13 cellular contexts compared by ENCODE assay signal in genomic region chrX:16603822-16604221, GRCh38. TPM values are rescaled to one million over a fixed set of nuclear protein-coding genes. Genes with fewer than 3 reads are reported as not detected.
DNase-seq lines count a peak whose midpoint lies in the region; ATAC-seq and TF ChIP-seq lines count a peak whose summit lies in the region.
"Had no signal": no experiment of that assay in that cellular context is flagged by ENCODE, and none has a peak within 500 bp of the region (broad histone marks: within the 10 kb centered on the region; RNA-seq: fewer than 3 reads in every experiment).

No MANE protein-coding gene starts in this region.

- no peaks in the 10 kb centered on the region for H3K27me3 Mint-ChIP-seq in nephron progenitor cell (ENCODE audit: low read depth, poor library complexity)
- no peaks in the 10 kb centered on the region for H3K27me3 Mint-ChIP-seq in effector memory CD8-positive, alpha-beta T cell
- H3K27me3 Mint-ChIP-seq: stimulated activated naive B cell treated with anti-CD40 and anti-IgM and Interleukin-4, amounts not matched to agents 10 μg/mL and 1 μg/mL and 100 μg/mL, for 72 hours had no signal

- TF ChIP-seq CTCF in SK-N-SH (IDR thresholded peaks at IDR 0.05): no peak
- no peak for TF ChIP-seq CTCF in Peyer's patch (IDR thresholded peaks at IDR 0.05)
- TF ChIP-seq CTCF in colonic mucosa (IDR thresholded peaks at IDR 0.05): no peak
- no peak for TF ChIP-seq CTCF in nephron progenitor cell (IDR thresholded peaks at IDR 0.05)

- H3K36me3 ChIP-seq in SK-N-SH (replicated peaks in 1 of 2; ENCODE audit: control insufficient read depth in 1 of 2, insufficient read depth in 2 of 2, low read length in 1 of 2) (peaks cover 1 to 14% of the 10 kb centered on the region in 2 experiments), Peyer's patch (no peaks in the 10 kb centered on the region), colonic mucosa (no peaks in the 10 kb centered on the region)

- H3K4me3 Mint-ChIP-seq in nephron progenitor cell: no peak overlapping the region
- H3K4me3 Mint-ChIP-seq in effector memory CD8-positive, alpha-beta T cell: peak overlapping the region in 1 of 2 donors; percentile 12
- H3K4me3 Mint-ChIP-seq: stimulated activated naive B cell treated with anti-CD40 and anti-IgM and Interleukin-4, amounts not matched to agents 10 μg/mL and 1 μg/mL and 100 μg/mL, for 72 hours had no signal

- H3K9me3 Mint-ChIP-seq in nephron progenitor cell: peaks cover 11% of the 10 kb centered on the region
- H3K9me3 Mint-ChIP-seq in effector memory CD8-positive, alpha-beta T cell: no peaks in the 10 kb centered on the region
- H3K9me3 Mint-ChIP-seq: stimulated activated naive B cell treated with anti-CD40 and anti-IgM and Interleukin-4, amounts not matched to agents 10 μg/mL and 1 μg/mL and 100 μg/mL, for 72 hours had no signal

- H3F3A ChIP-seq in SK-N-SH (replicated peaks; ENCODE audit: insufficient read depth): peaks cover 5% of the 10 kb centered on the region

- no peak overlapping the region for H2AFZ ChIP-seq in SK-N-SH (ENCODE audit: low read depth)

- H3K27me3 ChIP-seq in SK-N-SH (ENCODE audit: insufficient read depth) (no peaks in the 10 kb centered on the region), Peyer's patch (no peaks in the 10 kb centered on the region), colonic mucosa (no peaks in the 10 kb centered on the region)

- TF ChIP-seq POLR2A in Peyer's patch (IDR thresholded peaks at IDR 0.05): no peak

- no peaks in the 10 kb centered on the region for H4K20me1 ChIP-seq in SK-N-SH (ENCODE audit: insufficient read depth)

- H3K36me3 Mint-ChIP-seq in nephron progenitor cell (ENCODE audit: low read depth): peaks cover 86% of the 10 kb centered on the region
- H3K36me3 Mint-ChIP-seq in effector memory CD8-positive, alpha-beta T cell (ENCODE audit: insufficient read depth): peaks cover 4% of the 10 kb centered on the region

- H3K9me3 ChIP-seq in SK-N-SH: peaks cover 3% of the 10 kb centered on the region; the same call in 1 of the 2 replicates
- no peaks in the 10 kb centered on the region for H3K9me3 ChIP-seq in Peyer's patch
- no peaks in the 10 kb centered on the region for H3K9me3 ChIP-seq in colonic mucosa

- H3K9me2 ChIP-seq in SK-N-SH: no peaks in the 10 kb centered on the region

- H3K27ac ChIP-seq in SK-N-SH (ENCODE audit: low read depth in 2 of 2, low read length in 1 of 2) (peak overlapping the region; percentile 16 to 54), Peyer's patch (peak overlapping the region in 3 of 4 donors; percentile 32 to 57 (median 45)), colonic mucosa (peak overlapping the region; percentile 52)
- H3K27ac ChIP-seq: 22Rv1 had no signal

- H3K4me3 ChIP-seq in SK-N-SH (ENCODE audit: low read depth in 2 of 2, low read length in 1 of 2) (no peak overlapping the region), Peyer's patch (no peak overlapping the region), colonic mucosa (no peak overlapping the region)

- DNase-seq in SK-N-SH: no peak
- no peak for DNase-seq in Peyer's patch
- peak; percentile 25 for DNase-seq in colonic mucosa
- no peak for DNase-seq in nephron progenitor cell
- DNase-seq in 8988T: no peak
- no peak for DNase-seq in effector memory CD8-positive, alpha-beta T cell
- DNase-seq: Kasumi-1; NCI-H2227 treated with DMSO at 0.1 percent for 48 hours; RPMI8226; stimulated activated naive B cell treated with anti-CD40 and anti-IgM and Interleukin-4, amounts not matched to agents 10 μg/mL and 1 μg/mL and 100 μg/mL, for 72 hours had no signal

- H3K4me1 Mint-ChIP-seq in nephron progenitor cell: peaks cover 5% of the 10 kb centered on the region
- H3K4me1 Mint-ChIP-seq in effector memory CD8-positive, alpha-beta T cell (ENCODE audit: low read depth in 2 of 2): no peaks in the 10 kb centered on the region

- no peak overlapping the region for H3K9ac ChIP-seq in SK-N-SH
- no peak overlapping the region for H3K9ac ChIP-seq in colonic mucosa (ENCODE audit: low read depth in 2 of 2, low read length in 2 of 2)

- ATAC-seq in SK-N-SH treated with all-trans-retinoic acid at 6 μM for 48 hours: no peak; the same call in 2 of the 3 replicates
- no peak for ATAC-seq in GM21825 (IDR thresholded peaks at IDR 0.05; ENCODE audit: unreplicated experiment)
- no peak for ATAC-seq in effector memory CD8-positive, alpha-beta T cell (replicated peaks)
- ATAC-seq: stimulated activated naive B cell treated with anti-CD40 and anti-IgM and Interleukin-4, amounts not matched to agents 10 μg/mL and 1 μg/mL and 100 μg/mL, for 72 hours had no signal

- intact Hi-C loops in colonic mucosa (cut with DNase I): no loop called here

- POLR2A ChIA-PET in SK-N-SH (lab: Yijun Ruan, JAX): no interaction called here

- WGBS in SK-N-SH (ENCODE audit: low lambda C conversion rate): 75% methylated on average over 4 of the region's 4 CpGs

- TF ChIP-seq EP300 in SK-N-SH (IDR thresholded peaks at IDR 0.05; ENCODE audit: borderline replicate concordance in 1 of 2, low read depth in 1 of 2, low read length in 1 of 2): no peak

- CTCF ChIA-PET in SK-N-SH (lab: Yijun Ruan, JAX): no interaction called here

- TF ChIP-seq RAD21 in SK-N-SH (IDR thresholded peaks at IDR 0.05; ENCODE audit: low read length): no peak

- H3K27ac Mint-ChIP-seq in nephron progenitor cell: peak overlapping the region; percentile 68
- H3K27ac Mint-ChIP-seq in effector memory CD8-positive, alpha-beta T cell: peak overlapping the region in 1 of 2 donors; percentile 62
- H3K27ac Mint-ChIP-seq: stimulated activated naive B cell treated with anti-CD40 and anti-IgM and Interleukin-4, amounts not matched to agents 10 μg/mL and 1 μg/mL and 100 μg/mL, for 72 hours had no signal

- H3K4me1 ChIP-seq in SK-N-SH (ENCODE audit: control insufficient read depth in 1 of 2, insufficient read depth in 2 of 2, low read depth in 1 of 2, low read length in 1 of 2) (peaks cover 9 to 17% of the 10 kb centered on the region in 2 experiments; a peak in 3 of 4 replicates), Peyer's patch (no peaks in the 10 kb centered on the region), colonic mucosa (no peaks in the 10 kb centered on the region)

- H3K79me2 ChIP-seq in SK-N-SH (ENCODE audit: insufficient read depth): no peaks in the 10 kb centered on the region

- peak overlapping the region; percentile 26 for H3K4me2 ChIP-seq in SK-N-SH

TF ChIP-seq in SK-N-SH, 30 proteins besides CTCF, POLR2A, EP300 and RAD21:
- no peak for TF ChIP-seq JUND (IDR thresholded peaks at IDR 0.05)
- TF ChIP-seq FOSL2 (IDR thresholded peaks at IDR 0.05; ENCODE audit: borderline replicate concordance, low read depth): no peak
- peak; percentile 49 for TF ChIP-seq PBX3 (IDR thresholded peaks at IDR 0.05)

TF ChIP-seq in SK-N-SH treated with all-trans-retinoic acid at 6 μM for 48 hours, 23 proteins besides CTCF, POLR2A, EP300 and RAD21:
- TF ChIP-seq POU6F1 (CRISPR knock-in tag; IDR thresholded peaks at IDR 0.05; ENCODE audit: borderline replicate concordance, low read depth) (no peak), GLIS3 (CRISPR knock-in tag; IDR thresholded peaks at IDR 0.05) (no peak), TOX (CRISPR knock-in tag; IDR thresholded peaks at IDR 0.05; ENCODE audit: borderline replicate concordance) (no peak), OSR1 (CRISPR knock-in tag; IDR thresholded peaks at IDR 0.05) (no peak), PATZ1 (CRISPR knock-in tag; IDR thresholded peaks at IDR 0.05; ENCODE audit: borderline replicate concordance) (no peak)

RNA-seq across cellular contexts. Expression of gene S100G, which starts 46.1 kb away (rescaled TPM):
- not detected in 2 replicates for polyA plus RNA-seq in SK-N-SH (2012; rRNA removed)
- not detected in 2 replicates for polyA plus RNA-seq in SK-N-SH (2012; cell fraction: cytosol; rRNA removed)
- polyA plus RNA-seq in SK-N-SH (2012; cell fraction: nucleus; rRNA removed): not detected in 2 replicates
- total RNA-seq in Peyer's patch (not detected), colonic mucosa (not detected)
